In the genomic region with DNA sequence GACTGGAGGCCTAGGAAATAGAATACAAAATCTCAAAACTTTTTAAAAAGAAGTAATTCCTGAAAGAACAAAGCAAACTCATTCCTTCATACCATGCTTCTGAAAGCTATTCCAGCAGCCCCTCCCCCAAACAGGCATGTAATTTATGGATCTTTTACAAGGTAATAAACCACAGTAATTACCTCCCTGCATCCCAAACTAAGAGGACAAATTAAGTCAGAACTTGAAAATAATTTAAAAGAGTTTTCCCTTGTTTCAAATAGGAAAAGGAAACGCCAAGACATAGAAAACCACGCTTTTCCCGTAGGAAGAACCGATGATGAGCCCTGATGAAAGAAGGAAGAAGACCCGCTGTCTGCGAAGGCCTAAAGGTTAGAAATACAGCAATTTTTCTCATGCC, we compare ENCODE assay signal across 1 cellular context.
TF ChIP-seq lines count a peak whose summit lies in the region.

No MANE protein-coding gene starts in this region.

TF ChIP-seq in endothelial cell of umbilical vein, 7 proteins besides CTCF, POLR2A, EP300 and RAD21:
- no peak for TF ChIP-seq FOS (IDR thresholded peaks at IDR 0.05; ENCODE audit: borderline replicate concordance, insufficient read depth, low read length)
- no peak for TF ChIP-seq GATA2 (IDR thresholded peaks at IDR 0.05; ENCODE audit: insufficient read depth, insufficient read length, low read depth, low read length)
- TF ChIP-seq EZH2 (IDR thresholded peaks at IDR 0.05; ENCODE audit: borderline replicate concordance, low read depth, low read length, severe bottlenecking), result no peak
- no peak for TF ChIP-seq JUN (IDR thresholded peaks at IDR 0.05; ENCODE audit: borderline replicate concordance, insufficient read depth, insufficient read length, low read depth)
- TF ChIP-seq MYC (IDR thresholded peaks at IDR 0.05; ENCODE audit: low read depth, low read length), result no peak
- TF ChIP-seq POLR2AphosphoS5 (IDR thresholded peaks at IDR 0.05; ENCODE audit: insufficient read depth, low read depth, low read length), result no peak
- TF ChIP-seq, protein P1, sequence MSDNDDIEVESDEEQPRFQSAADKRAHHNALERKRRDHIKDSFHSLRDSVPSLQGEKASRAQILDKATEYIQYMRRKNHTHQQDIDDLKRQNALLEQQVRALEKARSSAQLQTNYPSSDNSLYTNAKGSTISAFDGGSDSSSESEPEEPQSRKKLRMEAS (IDR thresholded peaks at IDR 0.05; ENCODE audit: insufficient read depth, insufficient read length), result no peak
